31 cellular contexts compared by ENCODE assay signal in genomic region chr17:6465206-6466003, GRCh38. TPM values are rescaled to one million over a fixed set of nuclear protein-coding genes. Genes with fewer than 3 reads are reported as not detected.
"Had no signal": no experiment of that assay in that cellular context is flagged by ENCODE, and none has a peak within 500 bp of the region (broad histone marks: within the 10 kb centered on the region; RNA-seq: fewer than 3 reads in every experiment).

No MANE protein-coding gene starts in this region.

- H3K4me2 ChIP-seq: hepatocyte had no signal

- H3K4me3 ChIP-seq: breast epithelium, hepatocyte, skin epidermis, vagina had no signal

- ATAC-seq: activated T-cell treated with anti-CD3 and anti-CD28 coated beads, Interleukin-2, amount 50 U/mL, for 4 hours; activated T-helper 17 cell treated with anti-CD3 and anti-CD28 coated beads, Interleukin-2, amount 50 U/mL, for 72 hours; left colon; naive thymus-derived CD4-positive, alpha-beta T cell; sciatic nerve; stimulated activated effector memory CD8-positive, alpha-beta T cell treated with anti-CD3 and anti-CD28 coated beads, Interleukin-12 subunit alpha, Interleukin-12 subunit beta, amount 100 ng/mL, for 72 hours had no signal

- H3K36me3 ChIP-seq: breast epithelium, WERI-Rb-1 had no signal

- H2AFZ ChIP-seq: hepatocyte had no signal

- H3K27me3 ChIP-seq: breast epithelium, hepatocyte, vagina had no signal

- H3K27ac ChIP-seq: breast epithelium, epithelial cell of prostate, hepatocyte, skin epidermis, vagina, WERI-Rb-1 had no signal

- H3K4me1 ChIP-seq: breast epithelium, vagina had no signal

- H3K79me2 ChIP-seq: hepatocyte had no signal

- H3K9me3 ChIP-seq: breast epithelium, vagina had no signal

- DNase-seq: activated CD4-positive, alpha-beta memory T cell treated with anti-CD3 and anti-CD28 coated beads for 36 hours; activated CD4-positive, alpha-beta T cell treated with anti-CD3 and anti-CD28 coated beads, Interleukin-2, amount 10 ng/mL, durations not matched to agents 24 days and 14 days; activated CD4-positive, CD25-positive, alpha-beta regulatory T cell treated with anti-CD3 and anti-CD28 coated beads, Interleukin-2, amount 50 U/mL, for 72 hours; activated gamma-delta T cell treated with Interleukin-2 at 50 U/mL for 16 hours; activated naive CD4-positive, alpha-beta T cell treated with anti-CD3 and anti-CD28 coated beads, Interleukin-2, amount 50 U/mL, for 16 hours; activated T-cell treated with anti-CD3 and anti-CD28 coated beads, Interleukin-2, amount 50 U/mL, for 4 hours; amygdala; central memory CD4-positive, alpha-beta T cell; glutamatergic neuron; left colon; midbrain; naive thymus-derived CD4-positive, alpha-beta T cell; stimulated activated CD4-positive, alpha-beta T cell treated with anti-CD3 and anti-CD28 coated beads, Interleukin-12 subunit alpha, Interleukin-12 subunit beta, amount 100 ng/mL, for 4 hours; stimulated activated CD4-positive, alpha-beta T cell treated with anti-CD3 and anti-CD28 coated beads, Interleukin-4, amount 100 ng/mL, for 1 hour; T-helper 1 cell; WERI-Rb-1 had no signal

- FAIRE-seq: frontal cortex, keratinocyte had no signal

RNA-seq across cellular contexts. Expression of gene PIMREG, which starts 21.1 kb away (rescaled TPM):
- total RNA-seq: sciatic nerve had no signal

RNA-seq across cellular contexts. Expression of gene AIPL1, which starts 30.5 kb away (rescaled TPM):
- total RNA-seq: activated CD4-positive, alpha-beta memory T cell treated with anti-CD3 and anti-CD28 coated beads for 36 hours; activated CD4-positive, alpha-beta T cell treated with anti-CD3 and anti-CD28 coated beads, Interleukin-2, amount 10 ng/mL, durations not matched to agents 24 days and 14 days; activated CD8-positive, alpha-beta memory T cell treated with anti-CD3 and anti-CD28 coated beads for 36 hours; activated T-cell treated with anti-CD3 and anti-CD28 coated beads, Interleukin-2, amount 50 U/mL, for 4 hours; activated T-helper 17 cell treated with anti-CD3 and anti-CD28 coated beads, Interleukin-2, amount 50 U/mL, for 72 hours; breast epithelium; frontal cortex; hepatocyte; left colon; lower leg skin; naive thymus-derived CD4-positive, alpha-beta T cell; osteocyte; posterior vena cava; sciatic nerve; subcutaneous adipose tissue; vagina had no signal
- polyA plus RNA-seq: hepatocyte; keratinocyte; naive thymus-derived CD4-positive, alpha-beta T cell had no signal
